Comparison of ENCODE assay signal across 12 cellular contexts in the genomic region with DNA sequence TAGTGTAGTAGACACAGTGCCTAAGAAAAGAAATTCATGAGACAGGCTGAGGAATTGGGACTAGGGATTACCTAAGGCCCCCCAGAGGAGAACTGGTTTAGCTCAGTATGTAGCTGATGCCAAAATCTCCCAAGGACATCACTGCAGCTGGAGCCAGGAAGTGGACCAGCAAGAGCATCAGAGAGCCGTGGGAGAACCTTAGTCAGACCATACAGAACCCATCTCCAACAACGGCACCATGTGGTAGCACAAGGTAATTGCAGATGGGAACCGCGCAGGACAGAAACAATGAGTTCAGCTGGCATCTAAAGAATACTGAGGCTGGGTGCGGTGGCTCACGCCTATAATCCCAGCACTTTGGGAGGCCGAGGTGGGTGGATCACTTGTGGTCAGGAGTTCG.
DNase-seq lines count a peak whose midpoint lies in the region; ATAC-seq and TF ChIP-seq lines count a peak whose summit lies in the region.
"Had no signal": no experiment of that assay in that cellular context is flagged by ENCODE, and none has a peak within 500 bp of the region (broad histone marks: within the 10 kb centered on the region; RNA-seq: fewer than 3 reads in every experiment).

No MANE protein-coding gene starts in this region.

- peaks cover 4 to 7% of the 10 kb centered on the region in 2 donors for H3K9me3 Mint-ChIP-seq in stimulated activated naive CD8-positive, alpha-beta T cell treated with anti-CD3 and anti-CD28 coated beads, Interleukin-15, amount 100 ng/mL, for 72 hours
- H3K9me3 Mint-ChIP-seq in natural killer cell: peaks cover 0 to 2% of the 10 kb centered on the region in 2 donors

- no peak overlapping the region for H3K27ac Mint-ChIP-seq in stimulated activated naive CD8-positive, alpha-beta T cell treated with anti-CD3 and anti-CD28 coated beads, Interleukin-15, amount 100 ng/mL, for 72 hours
- no peak overlapping the region for H3K27ac Mint-ChIP-seq in natural killer cell
- H3K27ac Mint-ChIP-seq: nephron had no signal

- ATAC-seq in stimulated activated naive CD8-positive, alpha-beta T cell treated with anti-CD3 and anti-CD28 coated beads, Interleukin-15, amount 100 ng/mL, for 72 hours: no peak
- no peak for ATAC-seq in natural killer cell

- H3K36me3 Mint-ChIP-seq in natural killer cell: no peaks in the 10 kb centered on the region

- H3K9ac ChIP-seq in NT2/D1 (ENCODE audit: insufficient read length, low read depth): no peak overlapping the region

- no peaks in the 10 kb centered on the region for H3K27me3 Mint-ChIP-seq in stimulated activated naive CD8-positive, alpha-beta T cell treated with anti-CD3 and anti-CD28 coated beads, Interleukin-15, amount 100 ng/mL, for 72 hours
- H3K27me3 Mint-ChIP-seq in natural killer cell (ENCODE audit: low read depth in 2 of 2): no peaks in the 10 kb centered on the region

- H3K4me1 Mint-ChIP-seq in stimulated activated naive CD8-positive, alpha-beta T cell treated with anti-CD3 and anti-CD28 coated beads, Interleukin-15, amount 100 ng/mL, for 72 hours: no peaks in the 10 kb centered on the region
- no peaks in the 10 kb centered on the region for H3K4me1 Mint-ChIP-seq in natural killer cell
- H3K4me1 Mint-ChIP-seq: nephron had no signal

- H3K27me3 ChIP-seq in NT2/D1 (ENCODE audit: insufficient read depth, insufficient read length): no peaks in the 10 kb centered on the region

- peaks cover 11% of the 10 kb centered on the region for H3K9me3 ChIP-seq in NT2/D1 (ENCODE audit: insufficient read depth, low read length)

- H3K4me1 ChIP-seq in NT2/D1 (ENCODE audit: insufficient read depth, insufficient read length): no peaks in the 10 kb centered on the region

- TF ChIP-seq CTCF in fibroblast of pulmonary artery (IDR thresholded peaks at IDR 0.05; ENCODE audit: low read length, missing control alignments): peak; percentile 39
- no peak for TF ChIP-seq CTCF in natural killer cell (IDR thresholded peaks at IDR 0.05)

- no peak overlapping the region for H3K4me3 ChIP-seq in NT2/D1 (ENCODE audit: insufficient read length, low read depth)
- no peak overlapping the region for H3K4me3 ChIP-seq in fibroblast of pulmonary artery (replicated peaks; ENCODE audit: low read depth, low read length)

- peak; percentile 2 to 3 for DNase-seq in stimulated activated CD4-positive, alpha-beta T cell treated with anti-CD3 and anti-CD28 coated beads, Interleukin-2, amount 100 ng/mL, for 48 hours
- no peak for DNase-seq in stimulated activated CD4-positive, alpha-beta T cell treated with anti-CD3 and anti-CD28 coated beads, Interleukin-12 subunit alpha, Interleukin-12 subunit beta, amount 100 ng/mL, for 4 hours
- DNase-seq in NT2/D1 (ENCODE audit: low read depth, low spot score) (peak; percentile 82), fibroblast of pulmonary artery (ENCODE audit: low read depth) (peak; percentile 35), T-helper 1 cell (no peak), anterior cingulate cortex (lab: John Stamatoyannopoulos, UW) (no peak), natural killer cell (no peak)
- DNase-seq in stimulated activated naive CD8-positive, alpha-beta T cell treated with anti-CD3 and anti-CD28 coated beads, Interleukin-15, amount 100 ng/mL, for 72 hours: no peak
- DNase-seq: activated effector memory CD4-positive, alpha-beta T cell treated with Interleukin-2 at 50 U/mL for 16 hours; DMS153; SIG-M5 had no signal

- intact Hi-C loops in natural killer cell (cut with micrococcal nuclease): no loop called here

- no peak overlapping the region for H3K4me3 Mint-ChIP-seq in stimulated activated naive CD8-positive, alpha-beta T cell treated with anti-CD3 and anti-CD28 coated beads, Interleukin-15, amount 100 ng/mL, for 72 hours
- no peak overlapping the region for H3K4me3 Mint-ChIP-seq in natural killer cell
- H3K4me3 Mint-ChIP-seq: nephron had no signal

- no peaks in the 10 kb centered on the region for H3K36me3 ChIP-seq in NT2/D1 (ENCODE audit: insufficient read depth, insufficient read length, low read length)

Comparison
In these comparisons a context has a peak if more than half of its experiments do, and no peak if none do; other contexts are left out.
1. DNase-seq: peak in stimulated activated CD4-positive, alpha-beta T cell treated with anti-CD3 and anti-CD28 coated beads, Interleukin-2, amount 100 ng/mL, for 48 hours (2 of 2), NT2/D1 (single experiment) and fibroblast of pulmonary artery (single experiment); none in stimulated activated CD4-positive, alpha-beta T cell treated with anti-CD3 and anti-CD28 coated beads, Interleukin-12 subunit alpha, Interleukin-12 subunit beta, amount 100 ng/mL, for 4 hours (single experiment), T-helper 1 cell (0 of 5), stimulated activated naive CD8-positive, alpha-beta T cell treated with anti-CD3 and anti-CD28 coated beads, Interleukin-15, amount 100 ng/mL, for 72 hours (0 of 2), anterior cingulate cortex (0 of 58) and natural killer cell (single experiment).